Comparison of ENCODE assay signal across 1 cellular context in genomic region chr7:139044813-139045794, GRCh38.
A peak's percentile ranks its signal among the peaks of the same experiment; 100 is the strongest.
TF ChIP-seq lines count a peak whose summit lies in the region.

No MANE protein-coding gene starts in this region.

TF ChIP-seq in K562, 482 proteins besides CTCF, POLR2A, EP300 and RAD21 (continued from another document):
- TF ChIP-seq ZBTB11 (CRISPR knock-in tag; IDR thresholded peaks at IDR 0.05) (peak in 1 of 3 experiments; percentile 66; a peak in 2 of 6 replicates), RAD51 (IDR thresholded peaks at IDR 0.05; ENCODE audit: borderline replicate concordance, low read depth) (peak; percentile 64; the same call in 1 of the 2 replicates), GATA2 (CRISPR knock-in tag; IDR thresholded peaks at IDR 0.05) (no peak), MGA (IDR thresholded peaks at IDR 0.05) (peak; percentile 36; the same call in 1 of the 2 replicates), NFIX (CRISPR knock-in tag; IDR thresholded peaks at IDR 0.05; ENCODE audit: low read depth) (no peak), HNRNPK (IDR thresholded peaks at IDR 0.05; ENCODE audit: low read depth, low read length, poor library complexity, severe bottlenecking) (no peak), FOXA1 (IDR thresholded peaks at IDR 0.05; ENCODE audit: borderline replicate concordance) (no peak), MAFG (tag; conservative IDR thresholded peaks at IDR 0.05) (no peak), CTBP1 (IDR thresholded peaks at IDR 0.05; ENCODE audit: borderline replicate concordance) (peak; percentile 52; the same call in 1 of the 2 replicates), HOXB6 (CRISPR knock-in tag; IDR thresholded peaks at IDR 0.05; ENCODE audit: borderline replicate concordance) (no peak), POLR2H (tag; IDR thresholded peaks at IDR 0.05; ENCODE audit: low read depth) (peak; percentile 64; the same call in 1 of the 2 replicates), HNRNPL (IDR thresholded peaks at IDR 0.05; ENCODE audit: low read depth, low read length) (no peak), ZNF668 (CRISPR knock-in tag; IDR thresholded peaks at IDR 0.05) (no peak), USF1 (CRISPR knock-in tag; IDR thresholded peaks at IDR 0.05) (peak; percentile 68), HDAC8 (tag; IDR thresholded peaks at IDR 0.05) (no peak)
- TF ChIP-seq, protein P1, sequence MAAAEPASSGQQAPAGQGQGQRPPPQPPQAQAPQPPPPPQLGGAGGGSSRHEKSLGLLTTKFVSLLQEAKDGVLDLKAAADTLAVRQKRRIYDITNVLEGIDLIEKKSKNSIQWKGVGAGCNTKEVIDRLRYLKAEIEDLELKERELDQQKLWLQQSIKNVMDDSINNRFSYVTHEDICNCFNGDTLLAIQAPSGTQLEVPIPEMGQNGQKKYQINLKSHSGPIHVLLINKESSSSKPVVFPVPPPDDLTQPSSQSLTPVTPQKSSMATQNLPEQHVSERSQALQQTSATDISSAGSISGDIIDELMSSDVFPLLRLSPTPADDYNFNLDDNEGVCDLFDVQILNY (CRISPR knock-in tag; IDR thresholded peaks at IDR 0.05): no peak
- TF ChIP-seq, protein P2, sequence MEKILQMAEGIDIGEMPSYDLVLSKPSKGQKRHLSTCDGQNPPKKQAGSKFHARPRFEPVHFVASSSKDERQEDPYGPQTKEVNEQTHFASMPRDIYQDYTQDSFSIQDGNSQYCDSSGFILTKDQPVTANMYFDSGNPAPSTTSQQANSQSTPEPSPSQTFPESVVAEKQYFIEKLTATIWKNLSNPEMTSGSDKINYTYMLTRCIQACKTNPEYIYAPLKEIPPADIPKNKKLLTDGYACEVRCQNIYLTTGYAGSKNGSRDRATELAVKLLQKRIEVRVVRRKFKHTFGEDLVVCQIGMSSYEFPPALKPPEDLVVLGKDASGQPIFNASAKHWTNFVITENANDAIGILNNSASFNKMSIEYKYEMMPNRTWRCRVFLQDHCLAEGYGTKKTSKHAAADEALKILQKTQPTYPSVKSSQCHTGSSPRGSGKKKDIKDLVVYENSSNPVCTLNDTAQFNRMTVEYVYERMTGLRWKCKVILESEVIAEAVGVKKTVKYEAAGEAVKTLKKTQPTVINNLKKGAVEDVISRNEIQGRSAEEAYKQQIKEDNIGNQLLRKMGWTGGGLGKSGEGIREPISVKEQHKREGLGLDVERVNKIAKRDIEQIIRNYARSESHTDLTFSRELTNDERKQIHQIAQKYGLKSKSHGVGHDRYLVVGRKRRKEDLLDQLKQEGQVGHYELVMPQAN (IDR thresholded peaks at IDR 0.05; ENCODE audit: borderline replicate concordance): no peak
- TF ChIP-seq, protein P3, sequence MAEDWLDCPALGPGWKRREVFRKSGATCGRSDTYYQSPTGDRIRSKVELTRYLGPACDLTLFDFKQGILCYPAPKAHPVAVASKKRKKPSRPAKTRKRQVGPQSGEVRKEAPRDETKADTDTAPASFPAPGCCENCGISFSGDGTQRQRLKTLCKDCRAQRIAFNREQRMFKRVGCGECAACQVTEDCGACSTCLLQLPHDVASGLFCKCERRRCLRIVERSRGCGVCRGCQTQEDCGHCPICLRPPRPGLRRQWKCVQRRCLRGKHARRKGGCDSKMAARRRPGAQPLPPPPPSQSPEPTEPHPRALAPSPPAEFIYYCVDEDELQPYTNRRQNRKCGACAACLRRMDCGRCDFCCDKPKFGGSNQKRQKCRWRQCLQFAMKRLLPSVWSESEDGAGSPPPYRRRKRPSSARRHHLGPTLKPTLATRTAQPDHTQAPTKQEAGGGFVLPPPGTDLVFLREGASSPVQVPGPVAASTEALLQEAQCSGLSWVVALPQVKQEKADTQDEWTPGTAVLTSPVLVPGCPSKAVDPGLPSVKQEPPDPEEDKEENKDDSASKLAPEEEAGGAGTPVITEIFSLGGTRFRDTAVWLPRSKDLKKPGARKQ (CRISPR knock-in tag; IDR thresholded peaks at IDR 0.05): no peak
